In genomic region chr5:43469671-43470396, GRCh38 we compare ENCODE assay signal across 16 cellular contexts.
"Had no signal": no experiment of that assay in that cellular context is flagged by ENCODE, and none has a peak within 500 bp of the region (broad histone marks: within the 10 kb centered on the region; RNA-seq: fewer than 3 reads in every experiment).

No MANE protein-coding gene starts in this region.

- H3K4me3 ChIP-seq: adrenal gland, prostate gland, suprapubic skin, upper lobe of right lung had no signal

- H3K9me3 ChIP-seq: prostate gland had no signal

- H3K27ac ChIP-seq: adrenal gland, prostate gland, suprapubic skin, upper lobe of right lung had no signal

- H3K27ac Mint-ChIP-seq: activated T-helper 17 cell treated with anti-CD3 and anti-CD28 coated beads, Interleukin-2, amount 50 U/mL, for 72 hours; natural killer cell treated with Interleukin-12 subunit alpha and Interleukin-12 subunit beta and Interleukin-15 and Interleukin-18, amount 100 ng/mL, for 72 hours had no signal

- ATAC-seq: activated T-helper 17 cell treated with anti-CD3 and anti-CD28 coated beads, Interleukin-2, amount 50 U/mL, for 72 hours; esophagus mucosa; natural killer cell treated with Interleukin-12 subunit alpha and Interleukin-12 subunit beta and Interleukin-15 and Interleukin-18, amount 100 ng/mL, for 72 hours; stimulated activated naive CD8-positive, alpha-beta T cell treated with anti-CD3 and anti-CD28 coated beads, Interleukin-15, Interleukin-2, amounts not matched to agents 100 U/mL and 50 U/mL, for 24 hours; upper lobe of right lung had no signal

- DNase-seq: activated CD4-positive, alpha-beta T cell treated with anti-CD3 and anti-CD28 coated beads for 48 hours; activated naive CD4-positive, alpha-beta T cell treated with anti-CD3 and anti-CD28 coated beads, Interleukin-2, amount 50 U/mL, for 16 hours; adrenal gland; dermis blood vessel endothelial cell; occipital lobe; stimulated activated CD4-positive, alpha-beta T cell treated with anti-CD3 and anti-CD28 coated beads, Interleukin-4, amount 100 ng/mL, for 1 hour; stimulated activated CD8-positive, alpha-beta memory T cell treated with anti-CD3 and anti-CD28 coated beads, Interleukin-4, amount 100 ng/mL, for 48 hours; stimulated activated naive CD8-positive, alpha-beta T cell treated with anti-CD3 and anti-CD28 coated beads, Interleukin-15, Interleukin-2, amounts not matched to agents 100 U/mL and 50 U/mL, for 24 hours; T-helper 1 cell; upper lobe of right lung had no signal

- H3K27me3 Mint-ChIP-seq: activated T-helper 17 cell treated with anti-CD3 and anti-CD28 coated beads, Interleukin-2, amount 50 U/mL, for 72 hours; central memory CD8-positive, alpha-beta T cell; natural killer cell treated with Interleukin-12 subunit alpha and Interleukin-12 subunit beta and Interleukin-15 and Interleukin-18, amount 100 ng/mL, for 72 hours had no signal

- H3K36me3 ChIP-seq: adrenal gland, prostate gland, upper lobe of right lung had no signal

- H3K4me1 ChIP-seq: adrenal gland, prostate gland, suprapubic skin, upper lobe of right lung had no signal

- H3K4me3 Mint-ChIP-seq: activated T-helper 17 cell treated with anti-CD3 and anti-CD28 coated beads, Interleukin-2, amount 50 U/mL, for 72 hours; central memory CD8-positive, alpha-beta T cell; natural killer cell treated with Interleukin-12 subunit alpha and Interleukin-12 subunit beta and Interleukin-15 and Interleukin-18, amount 100 ng/mL, for 72 hours had no signal

- H3K27me3 ChIP-seq: adrenal gland, suprapubic skin, upper lobe of right lung had no signal
